ENCODE assay signal across 7 cellular contexts in genomic region chr6:26249709-26249958, GRCh38.
DNase-seq lines count a peak whose midpoint lies in the region; ATAC-seq and TF ChIP-seq lines count a peak whose summit lies in the region.

No MANE protein-coding gene starts in this region.

- H3K27me3 ChIP-seq in mucosa of stomach (ENCODE audit: control insufficient read depth, insufficient read depth, low read length): peaks cover 7% of the 10 kb centered on the region

- ATAC-seq in GM21529 (IDR thresholded peaks at IDR 0.05; ENCODE audit: unreplicated experiment): peak; percentile 16

- H3K36me3 ChIP-seq in mucosa of stomach (ENCODE audit: control insufficient read depth, insufficient read depth, low read length): no peaks in the 10 kb centered on the region

- peaks cover 26% of the 10 kb centered on the region for H3K4me1 Mint-ChIP-seq in chondrocyte (ENCODE audit: low read depth)

- H3K4me3 Mint-ChIP-seq in chondrocyte (ENCODE audit: unreplicated experiment): peak overlapping the region; percentile 81

- DNase-seq in MV-4-11 (lab: John Stamatoyannopoulos, UW) (peak; percentile 74), chondrocyte (ENCODE audit: low spot score) (no peak), T-helper 9 cell (no peak), KBM-7 (no peak)

- no peaks in the 10 kb centered on the region for H3K4me1 ChIP-seq in mucosa of stomach (ENCODE audit: control insufficient read depth, insufficient read depth, low read length)

- in situ Hi-C loops in KBM-7 (cut with MboI; ENCODE audit: low pct_unique_long_range_greater_than_20kb, low sequenced_read_pairs): no loop called here

- H3K36me3 Mint-ChIP-seq in chondrocyte (ENCODE audit: low read depth): no peaks in the 10 kb centered on the region

- H3K4me3 ChIP-seq in mucosa of stomach (ENCODE audit: low read length): peak overlapping the region; percentile 67

- H3K27ac Mint-ChIP-seq in chondrocyte (ENCODE audit: unreplicated experiment): peak overlapping the region; percentile 93

- H3K9ac ChIP-seq in mucosa of stomach (ENCODE audit: low read length): peak overlapping the region; percentile 78

- H3K9me3 ChIP-seq in mucosa of stomach (ENCODE audit: control insufficient read depth, low read length): no peaks in the 10 kb centered on the region

- 0 out of 3 replicates have a peak, but pooled peaks have one; percentile 2 for TF ChIP-seq CTCF in GM12872 (IDR thresholded peaks at IDR 0.05; ENCODE audit: insufficient read depth, low read depth, low read length)
- TF ChIP-seq CTCF in chondrocyte (IDR thresholded peaks at IDR 0.05): no peak

- no peaks in the 10 kb centered on the region for H3K9me3 Mint-ChIP-seq in chondrocyte (ENCODE audit: low read depth)

- H3K27me3 Mint-ChIP-seq in chondrocyte (ENCODE audit: low read depth): no peaks in the 10 kb centered on the region
